In genomic region chr20:50664248-50664647, GRCh38 we compare ENCODE assay signal across 29 cellular contexts. TPM values are rescaled to one million over a fixed set of nuclear protein-coding genes. Genes with fewer than 3 reads are reported as not detected.
DNase-seq lines count a peak whose midpoint lies in the region; ATAC-seq, FAIRE-seq and TF ChIP-seq lines count a peak whose summit lies in the region.
"Had no signal": no experiment of that assay in that cellular context is flagged by ENCODE, and none has a peak within 500 bp of the region (broad histone marks: within the 10 kb centered on the region; RNA-seq: fewer than 3 reads in every experiment).

No MANE protein-coding gene starts in this region.

- H2AFZ ChIP-seq in H1 (ENCODE audit: low read length): no peak overlapping the region
- no peak overlapping the region for H2AFZ ChIP-seq in GM23338

- H3K9ac ChIP-seq in H1 (replicated peaks in 1 of 4; ENCODE audit: extremely low read depth in 1 of 4, low read depth in 3 of 4, low read length in 3 of 4): no peak overlapping the region
- H3K9ac ChIP-seq in kidney (ENCODE audit: low read length in 2 of 2): peak overlapping the region in 1 of 2 donors; percentile 60

- H3K79me1 ChIP-seq in H1 (ENCODE audit: low read depth, low read length): 0 out of 2 replicates have a peak, but pooled peaks cover 3% of the 10 kb centered on the region

- no peaks in the 10 kb centered on the region; the same call in none of the 2 replicates for H3F3A ChIP-seq in GM23338 (replicated peaks; ENCODE audit: low read depth)

- no peaks in the 10 kb centered on the region for H3K27me3 Mint-ChIP-seq in Calu3 (ENCODE audit: unreplicated experiment)
- H3K27me3 Mint-ChIP-seq in GM23338 (ENCODE audit: insufficient read depth, low read depth, poor library complexity): peaks cover 20% of the 10 kb centered on the region
- H3K27me3 Mint-ChIP-seq: stimulated activated naive CD8-positive, alpha-beta T cell treated with anti-CD3 and anti-CD28 coated beads, Interleukin-15, amount 100 ng/mL, for 72 hours had no signal

- ATAC-seq in psoas muscle (peak in 1 of 4 donors; percentile 6), GM23338 (no peak)
- ATAC-seq: activated CD4-positive, alpha-beta T cell treated with anti-CD3 and anti-CD28 coated beads for 36 hours; activated CD8-positive, alpha-beta T cell treated with anti-CD3 and anti-CD28 coated beads, Interleukin-2, amount 10 ng/mL, durations not matched to agents 7 days and 5 days; gastroesophageal sphincter; stimulated activated naive CD8-positive, alpha-beta T cell treated with anti-CD3 and anti-CD28 coated beads, Interleukin-15, amount 100 ng/mL, for 72 hours had no signal

- CTCF ChIA-PET in Calu3 (lab: Charles Lee): interaction anchor here (2.8 to 5.0 kb wide), 3 partner anchors 9 to 67 kb away, joined by 18 to 82 read pairs (median 33); partner anchors contain the start of gene PARD6B
- CTCF ChIA-PET in H1 (lab: Charles Lee; ENCODE audit: partially characterized antibody): interaction anchor here (0.6 to 12.4 kb wide), 12 partner anchors 14 to 1418 kb away, joined by 3 to 92 read pairs (median 4); no protein-coding TSS in a partner anchor

- H3K79me2 ChIP-seq in H1 (ENCODE audit: control insufficient read depth in 1 of 2, insufficient read depth in 2 of 2, low read length in 2 of 2) (no peaks in the 10 kb centered on the region), GM23338 (replicated peaks; ENCODE audit: insufficient read depth) (no peaks in the 10 kb centered on the region)

- H3K4me3 ChIP-seq in H1 (ENCODE audit: extremely low read depth in 1 of 4, insufficient read depth in 2 of 4, low read depth in 3 of 4, low read length in 4 of 4) (no peak overlapping the region), kidney (ENCODE audit: low read length in 2 of 2) (no peak overlapping the region), psoas muscle (no peak overlapping the region), GM23338 (no peak overlapping the region)
- H3K4me3 ChIP-seq: ascending aorta, esophagus squamous epithelium, gastroesophageal sphincter, prostate gland, thyroid gland had no signal

- H3K18ac ChIP-seq in H1 (ENCODE audit: extremely low read depth, low read length): no peak overlapping the region

- peaks cover 84% of the 10 kb centered on the region for H3K4me1 Mint-ChIP-seq in Calu3 (ENCODE audit: low read depth, unreplicated experiment)
- H3K4me1 Mint-ChIP-seq in GM23338: peaks cover 22% of the 10 kb centered on the region
- H3K4me1 Mint-ChIP-seq: activated CD4-positive, alpha-beta T cell treated with anti-CD3 and anti-CD28 coated beads for 36 hours; stimulated activated naive CD8-positive, alpha-beta T cell treated with anti-CD3 and anti-CD28 coated beads, Interleukin-15, amount 100 ng/mL, for 72 hours had no signal

- POLR2A ChIA-PET in H1 (lab: Charles Lee; ENCODE audit: partially characterized antibody): interaction anchor here (0.8 to 1.3 kb wide), 3 partner anchors 12 to 69 kb away, joined by 3 read pairs; no protein-coding TSS in a partner anchor

- peak overlapping the region; percentile 88; the same call in 1 of the 2 replicates for H2BK15ac ChIP-seq in H1 (ENCODE audit: low read length)

- no peak for TF ChIP-seq EP300 in H1 (IDR thresholded peaks at IDR 0.05; ENCODE audit: borderline replicate concordance in 1 of 2, low read depth in 2 of 2, low read length in 2 of 2)

- H2AK5ac ChIP-seq in H1 (ENCODE audit: low read depth, low read length): 0 out of 2 replicates have a peak overlapping the region, but pooled peaks have one; percentile 65

- H4K91ac ChIP-seq in H1 (replicated peaks; ENCODE audit: insufficient read length, low read length): peak overlapping the region; percentile 19

- peak overlapping the region; percentile 75; the same call in 1 of the 2 replicates for H2BK12ac ChIP-seq in H1 (ENCODE audit: low read depth, low read length)

- H3K27ac ChIP-seq in H1 (ENCODE audit: low read depth, low read length) (no peak overlapping the region), kidney (ENCODE audit: low read depth in 2 of 2, low read length in 2 of 2) (peak overlapping the region; percentile 86 to 94), psoas muscle (no peak overlapping the region), GM23338 (ENCODE audit: low read depth) (no peak overlapping the region)
- H3K27ac ChIP-seq: ascending aorta, neutrophil, prostate gland had no signal

- no peak for FAIRE-seq in H1 (lab: Jason Lieb, UNC)
- FAIRE-seq in kidney (lab: Jason Lieb, UNC): no peak
- FAIRE-seq: endometrium, keratinocyte had no signal

- H2BK5ac ChIP-seq in H1 (ENCODE audit: low read depth, low read length): no peak overlapping the region

- H3K4me1 ChIP-seq in H1 (replicated peaks in 1 of 4; ENCODE audit: control insufficient read depth in 3 of 4, insufficient read depth in 4 of 4, low read length in 3 of 4): peaks cover 0 to 7% (median 1%) of the 10 kb centered on the region in 4 experiments; a peak in 3 of 7 replicates
- H3K4me1 ChIP-seq in kidney (ENCODE audit: control insufficient read depth in 1 of 2, insufficient read depth in 1 of 2, low read depth in 1 of 2, low read length in 2 of 2): peaks cover 37 to 47% of the 10 kb centered on the region in 2 donors
- peaks cover 5% of the 10 kb centered on the region for H3K4me1 ChIP-seq in psoas muscle
- no peaks in the 10 kb centered on the region for H3K4me1 ChIP-seq in GM23338 (ENCODE audit: insufficient read depth)
- H3K4me1 ChIP-seq: prostate gland had no signal

- H4K5ac ChIP-seq in H1 (ENCODE audit: insufficient read length, low read depth, low read length): no peak overlapping the region

- 92% methylated on average over 11 of the region's 11 CpGs; no CpG with 5 or more reads in 1 of the 2 experiments for WGBS in H1 (ENCODE audit: extremely low coverage in 1 of 2, insufficient coverage in 1 of 2, insufficient read length in 1 of 2, insufficient replicate concordance in 2 of 2, low coverage in 1 of 2, low lambda C conversion rate in 2 of 2, missing lambda C conversion rate in 1 of 2), 2 experiments
- WGBS in psoas muscle, 3 donors: 71 to 78% (median 73%) methylated on average over 11 of the region's 11 CpGs

- peaks cover 29% of the 10 kb centered on the region for H3K36me3 Mint-ChIP-seq in Calu3 (ENCODE audit: insufficient read depth, unreplicated experiment)
- no peaks in the 10 kb centered on the region for H3K36me3 Mint-ChIP-seq in GM23338 (ENCODE audit: low read depth)
- H3K36me3 Mint-ChIP-seq: activated naive CD8-positive, alpha-beta T cell had no signal

- H4K8ac ChIP-seq in H1 (ENCODE audit: extremely low read depth, insufficient read depth, low read length): no peak overlapping the region

- no peaks in the 10 kb centered on the region for H3K36me3 ChIP-seq in H1 (ENCODE audit: control insufficient read depth in 2 of 4, insufficient read depth in 4 of 4, low read length in 3 of 4)
- no peaks in the 10 kb centered on the region for H3K36me3 ChIP-seq in kidney (ENCODE audit: control insufficient read depth in 1 of 2, insufficient read depth in 2 of 2, low read length in 2 of 2)
- H3K36me3 ChIP-seq in psoas muscle (ENCODE audit: insufficient read depth in 1 of 2, low read depth in 1 of 2): no peaks in the 10 kb centered on the region
- H3K36me3 ChIP-seq in GM23338 (ENCODE audit: insufficient read depth): no peaks in the 10 kb centered on the region
- H3K36me3 ChIP-seq: ascending aorta, esophagus squamous epithelium, gastroesophageal sphincter, neutrophil, prostate gland, thyroid gland had no signal

- no peak overlapping the region for H3K4me2 ChIP-seq in H1 (ENCODE audit: insufficient read depth in 1 of 2, low read depth in 2 of 2, low read length in 2 of 2)
- no peak overlapping the region for H3K4me2 ChIP-seq in GM23338

- intact Hi-C loops in Calu3 (cut with micrococcal nuclease; ENCODE audit: unreplicated experiment) (no loop called here), kidney (cut with DNase I) (no loop called here), psoas muscle (cut with DNase I) (loop anchor here (5.0 kb wide), 1 partner anchor 83 kb away; no protein-coding TSS in a partner anchor)

- H4K20me1 ChIP-seq in H1 (replicated peaks in 1 of 2; ENCODE audit: control insufficient read depth in 1 of 2, insufficient read depth in 2 of 2, low read length in 2 of 2) (peaks cover 0 to 3% of the 10 kb centered on the region in 2 experiments), GM23338 (replicated peaks; ENCODE audit: insufficient read depth) (no peaks in the 10 kb centered on the region)

- TF ChIP-seq RAD21 in H1 (IDR thresholded peaks at IDR 0.05 in 1 of 2, conservative IDR thresholded peaks at IDR 0.05 in 1 of 2; ENCODE audit: low read depth in 2 of 2, low read length in 2 of 2): no peak

- no peaks in the 10 kb centered on the region for H3K9me2 ChIP-seq in GM23338 (ENCODE audit: insufficient read depth)

- no peak overlapping the region for H3K23ac ChIP-seq in H1 (ENCODE audit: insufficient read length)

- no peak overlapping the region for H2BK120ac ChIP-seq in H1 (replicated peaks; ENCODE audit: low read depth, low read length)

- no peak overlapping the region for H2BK20ac ChIP-seq in H1 (ENCODE audit: low read length)

- TF ChIP-seq POLR2A in H1 (IDR thresholded peaks at IDR 0.05; ENCODE audit: control extremely low read depth in 1 of 2, low read depth in 2 of 2, low read length in 2 of 2): no peak

- no peak for DNase-seq in Calu3
- DNase-seq in H1 (ENCODE audit: low read depth in 1 of 2, low spot score in 2 of 2): no peak
- DNase-seq in kidney: no peak
- DNase-seq in psoas muscle: peak; percentile 39 to 72
- no peak for DNase-seq in HCEC 1CT
- DNase-seq in GM23338 (ENCODE audit: low spot score): no peak
- DNase-seq in effector CD8-positive, alpha-beta T cell (lab: John Stamatoyannopoulos, UW): no peak
- DNase-seq in amygdala (lab: John Stamatoyannopoulos, UW): no peak
- DNase-seq: activated CD4-positive, alpha-beta T cell treated with anti-CD3 and anti-CD28 coated beads for 36 hours; activated CD8-positive, alpha-beta T cell treated with anti-CD3 and anti-CD28 coated beads, Interleukin-2, amount 10 ng/mL, durations not matched to agents 7 days and 5 days; activated T-cell treated with anti-CD3 and anti-CD28 coated beads for 4 hours; central memory CD4-positive, alpha-beta T cell; COR-L47; dermis blood vessel endothelial cell; DND-41; esophagus squamous epithelium; Kasumi-1; NCI-H1048; NCI-H510A; stimulated activated naive CD8-positive, alpha-beta T cell treated with anti-CD3 and anti-CD28 coated beads, Interleukin-15, amount 100 ng/mL, for 72 hours; thyroid gland had no signal

- H3K27me3 ChIP-seq in H1 (replicated peaks in 1 of 4; ENCODE audit: control insufficient read depth in 3 of 4, extremely low read depth in 1 of 4, insufficient read depth in 3 of 4, low read length in 3 of 4) (no peaks in the 10 kb centered on the region), psoas muscle (ENCODE audit: insufficient read depth in 3 of 3, low read length in 2 of 3) (no peaks in the 10 kb centered on the region), GM23338 (ENCODE audit: insufficient read depth) (no peaks in the 10 kb centered on the region)
- H3K27me3 ChIP-seq: ascending aorta, esophagus squamous epithelium, gastroesophageal sphincter, neutrophil, thyroid gland had no signal

- H3K4me3 Mint-ChIP-seq in Calu3 (ENCODE audit: low read depth, unreplicated experiment) (no peak overlapping the region), GM23338 (no peak overlapping the region)
- H3K4me3 Mint-ChIP-seq: activated CD4-positive, alpha-beta T cell treated with anti-CD3 and anti-CD28 coated beads for 36 hours; activated CD8-positive, alpha-beta T cell treated with anti-CD3 and anti-CD28 coated beads, Interleukin-2, amount 10 ng/mL, durations not matched to agents 7 days and 5 days; activated naive CD8-positive, alpha-beta T cell; stimulated activated naive CD8-positive, alpha-beta T cell treated with anti-CD3 and anti-CD28 coated beads, Interleukin-15, amount 100 ng/mL, for 72 hours had no signal

- TF ChIP-seq CTCF in Calu3 (IDR thresholded peaks at IDR 0.05; ENCODE audit: unreplicated experiment): no peak
- no peak for TF ChIP-seq CTCF in H1 (IDR thresholded peaks at IDR 0.05; ENCODE audit: control extremely low read depth in 1 of 3, insufficient read depth in 1 of 3, low read depth in 1 of 3, low read length in 3 of 3)
- TF ChIP-seq CTCF in kidney (IDR thresholded peaks at IDR 0.05; ENCODE audit: borderline replicate concordance, extremely low read depth, insufficient read depth): no peak
- TF ChIP-seq CTCF in psoas muscle (IDR thresholded peaks at IDR 0.05): no peak
- no peak for TF ChIP-seq CTCF in GM23338 (conservative IDR thresholded peaks at IDR 0.05; ENCODE audit: low read depth in 2 of 2)

- no peak overlapping the region for H3K56ac ChIP-seq in H1 (replicated peaks; ENCODE audit: insufficient read length, low read depth, low read length)

- H3K9me3 Mint-ChIP-seq in Calu3 (ENCODE audit: low read depth, unreplicated experiment) (no peaks in the 10 kb centered on the region), GM23338 (no peaks in the 10 kb centered on the region; the same call in 2 of the 3 replicates)
- H3K9me3 Mint-ChIP-seq: stimulated activated naive CD8-positive, alpha-beta T cell treated with anti-CD3 and anti-CD28 coated beads, Interleukin-15, amount 100 ng/mL, for 72 hours had no signal

- H3K9me3 ChIP-seq in H1 (ENCODE audit: insufficient read depth in 2 of 2, low read depth in 1 of 2, low read length in 1 of 2) (no peaks in the 10 kb centered on the region), kidney (ENCODE audit: control insufficient read depth in 1 of 2, low read length in 2 of 2) (no peaks in the 10 kb centered on the region), psoas muscle (no peaks in the 10 kb centered on the region)
- H3K9me3 ChIP-seq: ascending aorta, esophagus squamous epithelium, gastroesophageal sphincter, neutrophil, prostate gland, thyroid gland had no signal

- BruUV-seq in Calu3 (replicated peaks; lab: Mats Ljungman, UMichigan): no TSS peak

- H3K4ac ChIP-seq in H1 (replicated peaks; ENCODE audit: insufficient read length, low read depth, low read length): no peak overlapping the region

- no peak overlapping the region for H3K14ac ChIP-seq in H1 (ENCODE audit: insufficient read length)

- 0 out of 2 replicates have a peak, but pooled peaks cover 1% of the 10 kb centered on the region for H3K23me2 ChIP-seq in H1 (ENCODE audit: low read depth, low read length)

- H3K27ac Mint-ChIP-seq in Calu3 (ENCODE audit: unreplicated experiment) (peak overlapping the region; percentile 83), GM23338 (no peak overlapping the region)
- H3K27ac Mint-ChIP-seq: activated CD4-positive, alpha-beta T cell treated with anti-CD3 and anti-CD28 coated beads for 36 hours; activated CD8-positive, alpha-beta T cell treated with anti-CD3 and anti-CD28 coated beads, Interleukin-2, amount 10 ng/mL, durations not matched to agents 7 days and 5 days; activated naive CD8-positive, alpha-beta T cell; stimulated activated naive CD8-positive, alpha-beta T cell treated with anti-CD3 and anti-CD28 coated beads, Interleukin-15, amount 100 ng/mL, for 72 hours had no signal

RNA-seq across cellular contexts. Expression of gene RIPOR3, which starts 27.1 kb away (rescaled TPM):
- total RNA-seq in Calu3 (2022) (2.8 and 4.0 TPM in 2 replicates), kidney (14.6 TPM), psoas muscle (1 to 10 TPM; 3.1 to 5.2 (median 4.5) TPM)
- total RNA-seq in H1 (2021; fragmentation: NEBNext Ultra II Directional; extraction: Animal tissue kit (Norgen Biotek cat#: 25700)): 4.5 and 4.7 TPM in 2 replicates
- polyA plus RNA-seq in H1 (2011; rRNA removed) (3.6 and 5.6 TPM in 2 replicates), kidney (ENCODE audit: insufficient read depth, low read depth, low replicate concordance) (10.5 TPM), psoas muscle (1 to 10 TPM; 5.4 to 5.7 (median 5.6) TPM), GM23338 (2016; fragmentation: Nextera tagmentation; extraction: Ambion mirVana) (3.9 and 4.9 TPM in 2 replicates)
- 6.9 TPM for polyA plus RNA-seq in H1 (2011; cell fraction: cytosol; rRNA removed)
- polyA plus RNA-seq in H1 (2011; cell fraction: nucleus; rRNA removed): 43.0 TPM
- 5.7 to 7.7 TPM (median 5.9 TPM) in 4 replicates for polyA plus RNA-seq in H1 (2012, experiment 1 of 2)
- polyA plus RNA-seq in H1 (2012, experiment 2 of 2): 1.6 TPM
- polyA plus RNA-seq in H1 (2013, experiment 1 of 2): 3.2 TPM
- 2.5 TPM for polyA plus RNA-seq in H1 (2013, experiment 2 of 2)
- polyA minus RNA-seq in H1 (2011; rRNA and poly(A)+ RNA removed): 3.3 and 3.8 TPM in 2 replicates
- 3.1 TPM for polyA minus RNA-seq in H1 (2011; cell fraction: cytosol; rRNA and poly(A)+ RNA removed)
- polyA minus RNA-seq in H1 (2011; cell fraction: nucleus; rRNA and poly(A)+ RNA removed): 9.2 TPM
- total RNA-seq in GM23338 (2014; rRNA removed; shearing (Covaris generic)): 6.0 and 6.3 TPM in 2 replicates
- total RNA-seq: activated CD4-positive, alpha-beta T cell treated with anti-CD3 and anti-CD28 coated beads for 36 hours; activated CD8-positive, alpha-beta T cell treated with anti-CD3 and anti-CD28 coated beads, Interleukin-2, amount 10 ng/mL, durations not matched to agents 7 days and 5 days; T-helper 2 cell treated with Interferon-gamma antibody and Interleukin-4, amounts not matched to agents 100 ng/mL and 5 ng/mL, for 36 hours had no signal

Comparison
In these comparisons a context has a peak if more than half of its experiments do, and no peak if none do; other contexts are left out.
1. DNase-seq: peak in psoas muscle (2 of 2); none in Calu3 (single experiment), H1 (0 of 2), kidney (single experiment), HCEC 1CT (single experiment), GM23338 (single experiment), effector CD8-positive, alpha-beta T cell (single experiment) and amygdala (0 of 56).
2. H3K27ac ChIP-seq: peak in kidney (2 of 2); none in H1 (single experiment), psoas muscle (single experiment) and GM23338 (single experiment).
3. intact Hi-C loops: an anchor here in psoas muscle (5.0 kb wide); none called in Calu3 and kidney.